ENCODE assay signal across 8 cellular contexts in the genomic region with DNA sequence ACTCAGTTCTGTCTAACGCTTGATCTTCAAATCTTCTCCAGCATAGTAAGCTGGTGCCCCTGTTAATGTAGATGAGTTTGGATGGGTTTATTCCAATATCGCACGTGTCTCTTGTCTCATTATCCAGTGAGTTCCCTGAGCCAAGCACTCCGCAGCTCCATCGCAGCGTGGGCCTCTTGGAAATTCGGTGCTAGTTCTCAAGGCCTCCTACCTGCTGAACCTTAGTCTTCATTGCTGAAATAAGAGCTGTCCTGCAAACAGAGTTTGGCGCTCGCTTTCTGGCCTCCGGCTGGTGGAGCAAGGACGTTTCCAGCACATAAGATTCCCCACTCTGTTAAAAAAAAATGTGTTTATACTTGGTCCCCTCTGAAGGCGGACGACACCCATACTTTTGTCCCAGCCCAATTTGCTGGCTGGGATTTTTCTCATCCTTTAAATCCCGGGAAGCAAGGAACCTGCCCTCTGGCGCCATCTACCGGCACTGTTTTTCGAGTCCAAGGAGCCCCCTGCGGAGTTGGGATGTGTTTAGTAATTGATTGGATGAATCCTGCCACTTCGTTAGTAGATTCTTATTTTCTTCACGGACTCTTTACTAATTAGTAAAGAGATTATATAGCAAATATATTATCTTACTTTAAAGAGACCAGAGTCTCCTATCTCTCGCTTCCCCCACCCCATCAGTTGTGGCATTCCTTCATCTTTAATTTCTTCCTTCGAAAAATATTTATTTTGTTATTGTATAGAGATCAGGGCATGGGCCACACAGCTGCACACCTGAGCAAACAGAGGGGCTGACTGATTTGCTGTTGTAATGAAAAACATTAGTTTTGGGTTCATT. TPM values are rescaled to one million over a fixed set of nuclear protein-coding genes. Genes with fewer than 3 reads are reported as not detected.
DNase-seq lines count a peak whose midpoint lies in the region; ATAC-seq and TF ChIP-seq lines count a peak whose summit lies in the region.

No MANE protein-coding gene starts in this region.

- no peak for ATAC-seq in activated CD4-positive, CD25-positive, alpha-beta regulatory T cell treated with anti-CD3 and anti-CD28 coated beads, Interleukin-2, amount 50 U/mL, for 24 hours
- no peak for ATAC-seq in GM19395 (IDR thresholded peaks at IDR 0.05; ENCODE audit: unreplicated experiment)
- no peak for ATAC-seq in GM18502 (IDR thresholded peaks at IDR 0.05; ENCODE audit: poor library complexity, unreplicated experiment)

- H3K4me3 ChIP-seq in fibroblast of villous mesenchyme (ENCODE audit: low read depth, low read length), result no peak overlapping the region

- peak; percentile 83 for TF ChIP-seq CTCF in fibroblast of villous mesenchyme (IDR thresholded peaks at IDR 0.05; ENCODE audit: insufficient read depth, low read depth, low read length)

- DNase-seq in activated CD4-positive, CD25-positive, alpha-beta regulatory T cell treated with anti-CD3 and anti-CD28 coated beads, Interleukin-2, amount 50 U/mL, for 72 hours, result peak; percentile 65
- peak; percentile 60 for DNase-seq in NCI-H345 (lab: John Stamatoyannopoulos, UW)
- DNase-seq in activated T-cell treated with anti-CD3 and anti-CD28 coated beads for 48 hours (ENCODE audit: low read depth), result peak; percentile 24
- DNase-seq in fibroblast of villous mesenchyme (ENCODE audit: low read depth), result peak; percentile 73
- DNase-seq in occipital lobe (lab: John Stamatoyannopoulos, UW), result peak; percentile 36

RNA-seq across cellular contexts. Expression of gene JUN, which starts 14.7 kb away (rescaled TPM):
- total RNA-seq in fibroblast of villous mesenchyme, result 71.2 and 84.6 TPM in 2 replicates
- 76.1 TPM for total RNA-seq in occipital lobe
